In genomic region chr18:32717151-32717550, GRCh38 we compare ENCODE assay signal across 24 cellular contexts. TPM values are rescaled to one million over a fixed set of nuclear protein-coding genes. Genes with fewer than 3 reads are reported as not detected.
"Had no signal": no experiment of that assay in that cellular context is flagged by ENCODE, and none has a peak within 500 bp of the region (broad histone marks: within the 10 kb centered on the region; RNA-seq: fewer than 3 reads in every experiment).

No MANE protein-coding gene starts in this region.

- H3K36me3 Mint-ChIP-seq: activated CD4-positive, alpha-beta memory T cell treated with anti-CD3 and anti-CD28 coated beads for 36 hours; activated naive CD8-positive, alpha-beta T cell treated with anti-CD3 and anti-CD28 coated beads for 36 hours had no signal

- H3K9me3 Mint-ChIP-seq: activated CD4-positive, alpha-beta memory T cell treated with anti-CD3 and anti-CD28 coated beads for 36 hours; activated CD4-positive, alpha-beta T cell treated with anti-CD3 and anti-CD28 coated beads, Interleukin-2, amount 10 ng/mL, durations not matched to agents 7 days and 5 days; activated naive CD4-positive, alpha-beta T cell treated with anti-CD3 and anti-CD28 coated beads for 36 hours; activated naive CD8-positive, alpha-beta T cell treated with anti-CD3 and anti-CD28 coated beads for 36 hours had no signal

- FAIRE-seq: TTC549 had no signal

- H3K27ac Mint-ChIP-seq: activated CD4-positive, alpha-beta memory T cell treated with anti-CD3 and anti-CD28 coated beads for 36 hours; activated CD4-positive, alpha-beta T cell treated with anti-CD3 and anti-CD28 coated beads, Interleukin-2, amount 10 ng/mL, durations not matched to agents 7 days and 5 days; activated naive CD4-positive, alpha-beta T cell treated with anti-CD3 and anti-CD28 coated beads for 36 hours; activated naive CD8-positive, alpha-beta T cell treated with anti-CD3 and anti-CD28 coated beads for 36 hours; activated T-helper 17 cell treated with anti-CD3 and anti-CD28 coated beads, Interleukin-2, amount 50 U/mL, for 72 hours had no signal

- H3K4me3 Mint-ChIP-seq: activated CD4-positive, alpha-beta memory T cell treated with anti-CD3 and anti-CD28 coated beads for 36 hours; activated CD4-positive, alpha-beta T cell treated with anti-CD3 and anti-CD28 coated beads, Interleukin-2, amount 10 ng/mL, durations not matched to agents 7 days and 5 days; activated naive CD4-positive, alpha-beta T cell treated with anti-CD3 and anti-CD28 coated beads for 36 hours; activated naive CD8-positive, alpha-beta T cell treated with anti-CD3 and anti-CD28 coated beads for 36 hours; activated T-helper 17 cell treated with anti-CD3 and anti-CD28 coated beads, Interleukin-2, amount 50 U/mL, for 72 hours had no signal

- H3K4me3 ChIP-seq: breast epithelium had no signal

- DNase-seq: activated CD4-positive, alpha-beta memory T cell treated with anti-CD3 and anti-CD28 coated beads for 36 hours; activated CD4-positive, alpha-beta T cell treated with anti-CD3 and anti-CD28 coated beads, Interleukin-2, amount 10 ng/mL, durations not matched to agents 7 days and 5 days; activated CD4-positive, CD25-positive, alpha-beta regulatory T cell; activated CD8-positive, alpha-beta memory T cell treated with anti-CD3 and anti-CD28 coated beads for 24 hours; activated gamma-delta T cell; activated naive CD4-positive, alpha-beta T cell treated with anti-CD3 and anti-CD28 coated beads for 36 hours; activated naive CD8-positive, alpha-beta T cell treated with anti-CD3 and anti-CD28 coated beads for 36 hours; activated T-cell treated with anti-CD3 and anti-CD28 coated beads for 4 hours; activated T-cell treated with anti-CD3 and anti-CD28 coated beads, Interleukin-2, amount 50 U/mL, for 48 hours; caudate nucleus; NCI-H1092; NCI-H1417 treated with DMSO at 0.1 percent for 48 hours; NCI-H1694; NCI-H2029; NCI-H345; NCI-H524; PC-3; SHP77 treated with DMSO at 0.1 percent for 48 hours; T-helper 2 cell; T1000 had no signal

- ATAC-seq: activated T-helper 17 cell treated with anti-CD3 and anti-CD28 coated beads, Interleukin-2, amount 50 U/mL, for 72 hours; PC-3 had no signal

- H3K4me1 Mint-ChIP-seq: activated CD4-positive, alpha-beta T cell treated with anti-CD3 and anti-CD28 coated beads, Interleukin-2, amount 10 ng/mL, durations not matched to agents 7 days and 5 days; activated T-helper 17 cell treated with anti-CD3 and anti-CD28 coated beads, Interleukin-2, amount 50 U/mL, for 72 hours had no signal

- H3K27me3 Mint-ChIP-seq: activated CD4-positive, alpha-beta memory T cell treated with anti-CD3 and anti-CD28 coated beads for 36 hours; activated CD4-positive, alpha-beta T cell treated with anti-CD3 and anti-CD28 coated beads, Interleukin-2, amount 10 ng/mL, durations not matched to agents 7 days and 5 days; activated naive CD8-positive, alpha-beta T cell treated with anti-CD3 and anti-CD28 coated beads for 36 hours had no signal

RNA-seq across cellular contexts. Expression of gene KLHL14, which starts 55.7 kb away (rescaled TPM):
- total RNA-seq: activated CD4-positive, alpha-beta memory T cell treated with anti-CD3 and anti-CD28 coated beads for 36 hours; activated CD4-positive, alpha-beta T cell treated with anti-CD3 and anti-CD28 coated beads, Interleukin-2, amount 10 ng/mL, durations not matched to agents 7 days and 5 days; activated naive CD4-positive, alpha-beta T cell treated with anti-CD3 and anti-CD28 coated beads for 36 hours; activated T-helper 17 cell treated with anti-CD3 and anti-CD28 coated beads, Interleukin-2, amount 50 U/mL, for 72 hours; MCF 10A; PC-3 had no signal
